Comparison of ENCODE assay signal across 8 cellular contexts in the genomic region with DNA sequence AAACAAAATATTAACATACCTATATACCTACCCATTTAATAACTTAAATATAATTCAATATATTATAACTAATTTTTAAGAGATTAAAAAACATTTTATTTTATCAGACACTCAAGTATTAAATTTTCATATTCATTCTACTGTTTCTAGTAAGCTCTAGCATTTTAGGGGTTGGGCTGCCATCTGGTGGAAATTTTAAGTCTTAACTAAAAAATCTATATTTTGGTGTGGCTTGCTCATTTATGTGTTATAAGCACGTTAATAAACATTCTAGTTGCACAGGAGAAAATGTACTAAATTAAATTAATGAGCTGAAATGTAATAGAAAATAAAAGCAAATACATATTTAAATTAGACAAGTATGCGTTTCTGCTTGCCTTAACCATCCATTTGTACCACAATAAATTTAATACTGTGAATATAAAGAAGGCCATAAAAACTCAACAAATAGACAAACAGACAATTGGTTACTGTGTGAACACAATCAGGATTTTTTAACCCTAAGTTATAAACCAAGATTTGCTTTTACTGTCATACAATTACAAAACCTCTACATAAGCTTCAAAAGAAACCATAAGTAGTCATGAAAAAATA.
DNase-seq lines count a peak whose midpoint lies in the region; ATAC-seq, FAIRE-seq and TF ChIP-seq lines count a peak whose summit lies in the region.

No MANE protein-coding gene starts in this region.

- DNase-seq in ELR (ENCODE audit: low read depth) (peak; percentile 45), NCI-H146 (lab: John Stamatoyannopoulos, UW) (peak; percentile 70), SKM-1 treated with dmso at 0.1 percent for 144 hours (lab: John Stamatoyannopoulos, UW; ENCODE audit: unreplicated experiment) (peak; percentile 45), glutamatergic neuron (no peak), GM19239 (ENCODE audit: insufficient read length, low spot score) (no peak), left colon (no peak)

- no peaks in the 10 kb centered on the region for H3K9me3 Mint-ChIP-seq in glutamatergic neuron (ENCODE audit: unreplicated experiment)

- intact Hi-C loops in left colon (cut with DNase I, micrococcal nuclease), result no loop called here

- TF ChIP-seq CTCF in glutamatergic neuron (IDR thresholded peaks at IDR 0.05; ENCODE audit: partially characterized antibody, unreplicated experiment), result peak; percentile 69

- no peak overlapping the region for H3K4me3 Mint-ChIP-seq in glutamatergic neuron (ENCODE audit: unreplicated experiment)

- H3K27me3 Mint-ChIP-seq in glutamatergic neuron (ENCODE audit: unreplicated experiment), result no peaks in the 10 kb centered on the region

- no peaks in the 10 kb centered on the region for H3K4me1 Mint-ChIP-seq in glutamatergic neuron (ENCODE audit: low read depth, unreplicated experiment)

- H3K27ac Mint-ChIP-seq in glutamatergic neuron (ENCODE audit: unreplicated experiment), result no peak overlapping the region

- ATAC-seq in left colon (no peak), HG03139 (IDR thresholded peaks at IDR 0.05; ENCODE audit: unreplicated experiment) (no peak), HG02798 (IDR thresholded peaks at IDR 0.05; ENCODE audit: poor library complexity, unreplicated experiment) (no peak)

- H3K36me3 Mint-ChIP-seq in glutamatergic neuron (ENCODE audit: unreplicated experiment), result no peaks in the 10 kb centered on the region

- FAIRE-seq in GM19239 (lab: Jason Lieb, UNC), result no peak

Comparison
In these comparisons a context has a peak if more than half of its experiments do, and no peak if none do; other contexts are left out.
1. DNase-seq: peak in ELR (single experiment), NCI-H146 (single experiment) and SKM-1 treated with dmso at 0.1 percent for 144 hours (single experiment); none in glutamatergic neuron (single experiment), GM19239 (single experiment) and left colon (0 of 2).